In genomic region chr2:65800998-65801397, GRCh38 we compare ENCODE assay signal across 13 cellular contexts.
DNase-seq lines count a peak whose midpoint lies in the region; ATAC-seq and TF ChIP-seq lines count a peak whose summit lies in the region.
"Had no signal": no experiment of that assay in that cellular context is flagged by ENCODE, and none has a peak within 500 bp of the region (broad histone marks: within the 10 kb centered on the region; RNA-seq: fewer than 3 reads in every experiment).

No MANE protein-coding gene starts in this region.

- H3K4me1 ChIP-seq in left ventricle myocardium inferior = no peaks in the 10 kb centered on the region
- H3K4me1 ChIP-seq in foreskin keratinocyte = no peaks in the 10 kb centered on the region
- no peaks in the 10 kb centered on the region for H3K4me1 ChIP-seq in left lung
- H3K4me1 ChIP-seq: thyroid gland had no signal

- H3K27me3 ChIP-seq in left ventricle myocardium inferior (ENCODE audit: low read depth) = no peaks in the 10 kb centered on the region
- H3K27me3 ChIP-seq in foreskin keratinocyte = no peaks in the 10 kb centered on the region
- H3K27me3 ChIP-seq in left lung = no peaks in the 10 kb centered on the region
- H3K27me3 ChIP-seq: thyroid gland had no signal

- no peak for DNase-seq in left ventricle myocardium inferior
- DNase-seq in Right ventricle myocardium inferior (ENCODE audit: missing footprints) = no peak
- DNase-seq in RKO (ENCODE audit: low spot score) = peak; percentile 5
- peak in 1 of 2 donors; percentile 17 for DNase-seq in foreskin keratinocyte
- DNase-seq in left lung = no peak
- DNase-seq in NCI-H146 treated with DMSO at 0.1 percent for 48 hours (lab: John Stamatoyannopoulos, UW; ENCODE audit: unreplicated experiment) = no peak
- DNase-seq in T-helper 1 cell = no peak
- DNase-seq: activated T-cell treated with anti-CD3 and anti-CD28 coated beads, Interleukin-2, amount 50 U/mL, for 4 hours; CD4-positive, CD25-positive, alpha-beta regulatory T cell; left ventricle myocardium superior; NCI-H1105 treated with DMSO at 0.1 percent for 48 hours had no signal

- ATAC-seq in Right ventricle myocardium inferior (no peak), foreskin keratinocyte (peak; percentile 24), left lung (no peak), HG02642 (IDR thresholded peaks at IDR 0.05; ENCODE audit: poor library complexity, unreplicated experiment) (no peak)
- ATAC-seq: activated T-cell treated with anti-CD3 and anti-CD28 coated beads, Interleukin-2, amount 50 U/mL, for 4 hours; left ventricle myocardium superior had no signal

- H3K9me3 ChIP-seq in left ventricle myocardium inferior (replicated peaks) (peaks cover 9% of the 10 kb centered on the region), left lung (peaks cover 0 to 4% of the 10 kb centered on the region in 2 donors)
- H3K9me3 ChIP-seq: thyroid gland had no signal

- H3K27ac ChIP-seq in left ventricle myocardium inferior (replicated peaks) (no peak overlapping the region), foreskin keratinocyte (no peak overlapping the region), left lung (no peak overlapping the region)
- H3K27ac ChIP-seq: thyroid gland had no signal

- H3K4me3 ChIP-seq in left ventricle myocardium inferior (no peak overlapping the region), left lung (no peak overlapping the region)
- H3K4me3 ChIP-seq: thyroid gland had no signal

- peak; percentile 45 for TF ChIP-seq CTCF in left ventricle myocardium inferior (IDR thresholded peaks at IDR 0.05; ENCODE audit: borderline replicate concordance)
- TF ChIP-seq CTCF in foreskin keratinocyte (conservative IDR thresholded peaks at IDR 0.05) = peak; percentile 64
- no peak for TF ChIP-seq CTCF in left lung (IDR thresholded peaks at IDR 0.05)

- H3K36me3 ChIP-seq in left ventricle myocardium inferior (no peaks in the 10 kb centered on the region), left lung (no peaks in the 10 kb centered on the region)
- H3K36me3 ChIP-seq: thyroid gland had no signal

- intact Hi-C loops in left ventricle myocardium inferior (cut with micrococcal nuclease) (no loop called here), Right ventricle myocardium inferior (cut with DNase I) (no loop called here), left lung (cut with DNase I) (no loop called here)

Comparison
In these comparisons a context has a peak if more than half of its experiments do, and no peak if none do; other contexts are left out.
1. CTCF ChIP-seq: peak in left ventricle myocardium inferior (single experiment) and foreskin keratinocyte (single experiment); none in left lung (0 of 2).